19 cellular contexts compared by ENCODE assay signal in genomic region chr3:47143068-47143467, GRCh38. TPM values are rescaled to one million over a fixed set of nuclear protein-coding genes. Genes with fewer than 3 reads are reported as not detected.
DNase-seq lines count a peak whose midpoint lies in the region; ATAC-seq and TF ChIP-seq lines count a peak whose summit lies in the region.
"Had no signal": no experiment of that assay in that cellular context is flagged by ENCODE, and none has a peak within 500 bp of the region (broad histone marks: within the 10 kb centered on the region; RNA-seq: fewer than 3 reads in every experiment).

No MANE protein-coding gene starts in this region.

- CTCF ChIA-PET in CD4-positive, alpha-beta T cell (lab: Charles Lee), result interaction anchor here (1.5 kb wide), 1 partner anchor 13 kb away, joined by 3 read pairs; no protein-coding TSS in a partner anchor
- CTCF ChIA-PET in naive thymus-derived CD4-positive, alpha-beta T cell (lab: Charles Lee), result no interaction called here
- CTCF ChIA-PET in activated CD8-positive, alpha-beta T cell treated with anti-CD3 and anti-CD28 coated beads, Interleukin-2, amount 10 ng/mL, durations not matched to agents 7 days and 5 days (lab: Charles Lee), result interaction anchor here (1.0 to 1.1 kb wide), 2 partner anchors 9 to 88 kb away, joined by 3 read pairs; no protein-coding TSS in a partner anchor

- peak overlapping the region; percentile 44 for H3K27ac Mint-ChIP-seq in CD4-positive, alpha-beta T cell
- peak overlapping the region; percentile 12 for H3K27ac Mint-ChIP-seq in activated T-helper 1 cell treated with anti-CD3 and anti-CD28 coated beads, Interleukin-12 subunit alpha, Interleukin-12 subunit beta, Interleukin-2, Interleukin-4 antibody, amounts not matched to agents 30 ng/mL and 10 ng/mL and 1 ng/mL, durations not matched to agents 14 hours and 24 hours and 36 hours
- H3K27ac Mint-ChIP-seq in naive thymus-derived CD4-positive, alpha-beta T cell, result peak overlapping the region in 2 of 9 donors; percentile 9 to 38
- no peak overlapping the region for H3K27ac Mint-ChIP-seq in stimulated activated effector memory CD8-positive, alpha-beta T cell treated with anti-CD3 and anti-CD28 coated beads, Interleukin-12 subunit alpha, Interleukin-12 subunit beta, amount 100 ng/mL, for 72 hours
- H3K27ac Mint-ChIP-seq in activated CD8-positive, alpha-beta T cell treated with anti-CD3 and anti-CD28 coated beads, Interleukin-2, amount 10 ng/mL, durations not matched to agents 7 days and 5 days, result no peak overlapping the region
- H3K27ac Mint-ChIP-seq: B cell, GM23338 had no signal

- POLR2A ChIA-PET in CD4-positive, alpha-beta T cell (lab: Charles Lee), result interaction anchor here (3.7 kb wide), 1 partner anchor 21 kb away, joined by 23 read pairs; the partner anchor contains the start of gene SETD2
- POLR2A ChIA-PET in naive thymus-derived CD4-positive, alpha-beta T cell (lab: Charles Lee), result interaction anchor here (1.1 kb wide), 1 partner anchor 22 kb away, joined by 3 read pairs; no protein-coding TSS in a partner anchor
- POLR2A ChIA-PET in activated CD8-positive, alpha-beta T cell treated with anti-CD3 and anti-CD28 coated beads, Interleukin-2, amount 10 ng/mL, durations not matched to agents 7 days and 5 days (lab: Charles Lee), result no interaction called here

- peaks cover 14% of the 10 kb centered on the region for H3F3A ChIP-seq in DOHH2 (ENCODE audit: control insufficient read depth, insufficient read depth)

- H3K27me3 ChIP-seq in CD4-positive, alpha-beta T cell (ENCODE audit: control insufficient read depth, insufficient read depth, low read length), result no peaks in the 10 kb centered on the region
- no peaks in the 10 kb centered on the region for H3K27me3 ChIP-seq in DOHH2 (ENCODE audit: control insufficient read depth, low read length)
- no peaks in the 10 kb centered on the region for H3K27me3 ChIP-seq in naive thymus-derived CD4-positive, alpha-beta T cell (ENCODE audit: control insufficient read depth in 2 of 2, insufficient read depth in 2 of 2, low read length in 2 of 2)
- H3K27me3 ChIP-seq: BLaER1 had no signal

- H3K4me1 ChIP-seq in DOHH2 (ENCODE audit: control insufficient read depth, low read length), result peaks cover 52% of the 10 kb centered on the region
- H3K4me1 ChIP-seq in naive thymus-derived CD4-positive, alpha-beta T cell (ENCODE audit: control insufficient read depth in 2 of 2, insufficient read depth in 2 of 2, low read length in 2 of 2), result peaks cover 14 to 35% of the 10 kb centered on the region in 2 donors

- H3K36me3 Mint-ChIP-seq in CD4-positive, alpha-beta T cell (ENCODE audit: low read depth), result peaks cover 7% of the 10 kb centered on the region
- H3K36me3 Mint-ChIP-seq in activated T-helper 1 cell treated with anti-CD3 and anti-CD28 coated beads, Interleukin-12 subunit alpha, Interleukin-12 subunit beta, Interleukin-2, Interleukin-4 antibody, amounts not matched to agents 30 ng/mL and 10 ng/mL and 1 ng/mL, durations not matched to agents 14 hours and 24 hours and 36 hours (ENCODE audit: low read depth), result peaks cover 8% of the 10 kb centered on the region
- H3K36me3 Mint-ChIP-seq in naive thymus-derived CD4-positive, alpha-beta T cell, result peaks cover 0 to 6% (median 4%) of the 10 kb centered on the region in 5 donors
- H3K36me3 Mint-ChIP-seq in stimulated activated effector memory CD8-positive, alpha-beta T cell treated with anti-CD3 and anti-CD28 coated beads, Interleukin-12 subunit alpha, Interleukin-12 subunit beta, amount 100 ng/mL, for 72 hours, result peaks cover 7% of the 10 kb centered on the region
- H3K36me3 Mint-ChIP-seq in activated CD8-positive, alpha-beta T cell treated with anti-CD3 and anti-CD28 coated beads, Interleukin-2, amount 10 ng/mL, durations not matched to agents 7 days and 5 days (ENCODE audit: low read depth), result peaks cover 5% of the 10 kb centered on the region

- peaks cover 3% of the 10 kb centered on the region; the same call in 1 of the 2 replicates for H3K36me3 ChIP-seq in DOHH2 (ENCODE audit: control insufficient read depth, low read length)
- no peaks in the 10 kb centered on the region for H3K36me3 ChIP-seq in naive thymus-derived CD4-positive, alpha-beta T cell (ENCODE audit: control insufficient read depth in 2 of 3, insufficient read depth in 3 of 3, low read length in 3 of 3)

- intact Hi-C loops in CD4-positive, alpha-beta T cell (cut with DNase I, micrococcal nuclease), result no loop called here
- intact Hi-C loops in activated T-helper 1 cell treated with anti-CD3 and anti-CD28 coated beads, Interleukin-12 subunit alpha, Interleukin-12 subunit beta, Interleukin-2, Interleukin-4 antibody, amounts not matched to agents 30 ng/mL and 10 ng/mL and 1 ng/mL, durations not matched to agents 14 hours and 24 hours and 36 hours (cut with micrococcal nuclease), result no loop called here
- intact Hi-C loops in naive thymus-derived CD4-positive, alpha-beta T cell (cut with micrococcal nuclease), result no loop called here

- H3K27ac ChIP-seq in CD4-positive, alpha-beta T cell (ENCODE audit: low read depth, low read length), result no peak overlapping the region
- no peak overlapping the region for H3K27ac ChIP-seq in DOHH2 (ENCODE audit: low read depth, low read length)
- no peak overlapping the region for H3K27ac ChIP-seq in naive thymus-derived CD4-positive, alpha-beta T cell (ENCODE audit: low read depth, low read length)
- H3K27ac ChIP-seq: BLaER1, C4-2B had no signal

- H3K27me3 Mint-ChIP-seq in CD4-positive, alpha-beta T cell, result no peaks in the 10 kb centered on the region
- no peaks in the 10 kb centered on the region for H3K27me3 Mint-ChIP-seq in activated T-helper 1 cell treated with anti-CD3 and anti-CD28 coated beads, Interleukin-12 subunit alpha, Interleukin-12 subunit beta, Interleukin-2, Interleukin-4 antibody, amounts not matched to agents 30 ng/mL and 10 ng/mL and 1 ng/mL, durations not matched to agents 14 hours and 24 hours and 36 hours (ENCODE audit: insufficient read depth)
- no peaks in the 10 kb centered on the region for H3K27me3 Mint-ChIP-seq in naive thymus-derived CD4-positive, alpha-beta T cell
- H3K27me3 Mint-ChIP-seq in activated CD8-positive, alpha-beta T cell treated with anti-CD3 and anti-CD28 coated beads, Interleukin-2, amount 10 ng/mL, durations not matched to agents 7 days and 5 days (ENCODE audit: low read depth), result no peaks in the 10 kb centered on the region
- H3K27me3 Mint-ChIP-seq: B cell; CD4-positive, CD25-positive, alpha-beta regulatory T cell had no signal

- no peak overlapping the region for H3K4me3 ChIP-seq in DOHH2 (ENCODE audit: low read length)
- H3K4me3 ChIP-seq in naive thymus-derived CD4-positive, alpha-beta T cell (ENCODE audit: low read length), result no peak overlapping the region
- H3K4me3 ChIP-seq: BLaER1, GM23338 had no signal

- no peaks in the 10 kb centered on the region for H3K9me3 Mint-ChIP-seq in CD4-positive, alpha-beta T cell
- H3K9me3 Mint-ChIP-seq in activated T-helper 1 cell treated with anti-CD3 and anti-CD28 coated beads, Interleukin-12 subunit alpha, Interleukin-12 subunit beta, Interleukin-2, Interleukin-4 antibody, amounts not matched to agents 30 ng/mL and 10 ng/mL and 1 ng/mL, durations not matched to agents 14 hours and 24 hours and 36 hours, result no peaks in the 10 kb centered on the region
- peaks cover 0 to 3% (median 0%) of the 10 kb centered on the region in 11 donors for H3K9me3 Mint-ChIP-seq in naive thymus-derived CD4-positive, alpha-beta T cell
- no peaks in the 10 kb centered on the region for H3K9me3 Mint-ChIP-seq in stimulated activated effector memory CD8-positive, alpha-beta T cell treated with anti-CD3 and anti-CD28 coated beads, Interleukin-12 subunit alpha, Interleukin-12 subunit beta, amount 100 ng/mL, for 72 hours
- no peaks in the 10 kb centered on the region for H3K9me3 Mint-ChIP-seq in activated CD8-positive, alpha-beta T cell treated with anti-CD3 and anti-CD28 coated beads, Interleukin-2, amount 10 ng/mL, durations not matched to agents 7 days and 5 days (ENCODE audit: insufficient read depth)
- H3K9me3 Mint-ChIP-seq: CD4-positive, CD25-positive, alpha-beta regulatory T cell; CD8-positive, alpha-beta memory T cell; GM23338; H9 had no signal

- no peak for TF ChIP-seq CTCF in CD4-positive, alpha-beta T cell (IDR thresholded peaks at IDR 0.05)
- no peak for TF ChIP-seq CTCF in DOHH2 (IDR thresholded peaks at IDR 0.05; ENCODE audit: low read depth, low read length, poor library complexity, severe bottlenecking)

- peaks cover 63% of the 10 kb centered on the region for H3K4me1 Mint-ChIP-seq in CD4-positive, alpha-beta T cell (ENCODE audit: low read depth)
- H3K4me1 Mint-ChIP-seq in activated T-helper 1 cell treated with anti-CD3 and anti-CD28 coated beads, Interleukin-12 subunit alpha, Interleukin-12 subunit beta, Interleukin-2, Interleukin-4 antibody, amounts not matched to agents 30 ng/mL and 10 ng/mL and 1 ng/mL, durations not matched to agents 14 hours and 24 hours and 36 hours (ENCODE audit: low read depth), result peaks cover 22% of the 10 kb centered on the region
- H3K4me1 Mint-ChIP-seq in naive thymus-derived CD4-positive, alpha-beta T cell, result peaks cover 20 to 80% (median 71%) of the 10 kb centered on the region in 7 donors
- H3K4me1 Mint-ChIP-seq in stimulated activated effector memory CD8-positive, alpha-beta T cell treated with anti-CD3 and anti-CD28 coated beads, Interleukin-12 subunit alpha, Interleukin-12 subunit beta, amount 100 ng/mL, for 72 hours, result peaks cover 17% of the 10 kb centered on the region
- H3K4me1 Mint-ChIP-seq in activated CD8-positive, alpha-beta T cell treated with anti-CD3 and anti-CD28 coated beads, Interleukin-2, amount 10 ng/mL, durations not matched to agents 7 days and 5 days (ENCODE audit: low read depth), result peaks cover 24% of the 10 kb centered on the region

- peaks cover 21% of the 10 kb centered on the region for H4K20me1 ChIP-seq in DOHH2 (ENCODE audit: control insufficient read depth, insufficient read depth, low read depth, low read length)

- H3K79me2 ChIP-seq in DOHH2 (ENCODE audit: control insufficient read depth, low read length), result peaks cover 100% of the 10 kb centered on the region

- H3K4me3 Mint-ChIP-seq in CD4-positive, alpha-beta T cell, result no peak overlapping the region
- H3K4me3 Mint-ChIP-seq in activated T-helper 1 cell treated with anti-CD3 and anti-CD28 coated beads, Interleukin-12 subunit alpha, Interleukin-12 subunit beta, Interleukin-2, Interleukin-4 antibody, amounts not matched to agents 30 ng/mL and 10 ng/mL and 1 ng/mL, durations not matched to agents 14 hours and 24 hours and 36 hours, result no peak overlapping the region
- H3K4me3 Mint-ChIP-seq in naive thymus-derived CD4-positive, alpha-beta T cell, result peak overlapping the region in 6 of 10 donors; percentile 13 to 50 (median 28)
- H3K4me3 Mint-ChIP-seq in stimulated activated effector memory CD8-positive, alpha-beta T cell treated with anti-CD3 and anti-CD28 coated beads, Interleukin-12 subunit alpha, Interleukin-12 subunit beta, amount 100 ng/mL, for 72 hours, result no peak overlapping the region
- H3K4me3 Mint-ChIP-seq in activated CD8-positive, alpha-beta T cell treated with anti-CD3 and anti-CD28 coated beads, Interleukin-2, amount 10 ng/mL, durations not matched to agents 7 days and 5 days, result no peak overlapping the region
- H3K4me3 Mint-ChIP-seq: B cell, GM23338, H9 had no signal

- H3K9me2 ChIP-seq in DOHH2 (replicated peaks; ENCODE audit: control insufficient read depth, low read length), result no peaks in the 10 kb centered on the region

- no peak for ATAC-seq in CD4-positive, alpha-beta T cell (ENCODE audit: poor library complexity)
- ATAC-seq in naive thymus-derived CD4-positive, alpha-beta T cell, result no peak
- ATAC-seq in stimulated activated effector memory CD8-positive, alpha-beta T cell treated with anti-CD3 and anti-CD28 coated beads, Interleukin-12 subunit alpha, Interleukin-12 subunit beta, amount 100 ng/mL, for 72 hours, result no peak
- no peak for ATAC-seq in GM19452 (IDR thresholded peaks at IDR 0.05; ENCODE audit: unreplicated experiment)
- no peak for ATAC-seq in activated CD8-positive, alpha-beta T cell treated with anti-CD3 and anti-CD28 coated beads, Interleukin-2, amount 10 ng/mL, durations not matched to agents 7 days and 5 days
- ATAC-seq: GM23338, HCT116 had no signal

- no peak for DNase-seq in CD4-positive, alpha-beta T cell
- no peak for DNase-seq in activated T-helper 1 cell treated with anti-CD3 and anti-CD28 coated beads, Interleukin-12 subunit alpha, Interleukin-12 subunit beta, Interleukin-2, Interleukin-4 antibody, amounts not matched to agents 30 ng/mL and 10 ng/mL and 1 ng/mL, durations not matched to agents 14 hours and 24 hours and 36 hours (ENCODE audit: low spot score)
- DNase-seq in naive thymus-derived CD4-positive, alpha-beta T cell, result no peak
- DNase-seq in stimulated activated effector memory CD8-positive, alpha-beta T cell treated with anti-CD3 and anti-CD28 coated beads, Interleukin-12 subunit alpha, Interleukin-12 subunit beta, amount 100 ng/mL, for 72 hours (ENCODE audit: low spot score in 2 of 2), result no peak
- no peak for DNase-seq in activated CD8-positive, alpha-beta T cell treated with anti-CD3 and anti-CD28 coated beads, Interleukin-2, amount 10 ng/mL, durations not matched to agents 7 days and 5 days
- no peak for DNase-seq in NCI-H524 (lab: John Stamatoyannopoulos, UW)
- DNase-seq: CD4-positive, CD25-positive, alpha-beta regulatory T cell; CD8-positive, alpha-beta memory T cell; DMS 273 treated with DMSO at 0.1 percent for 48 hours; DMS79; GF-D8; H9 had no signal

- H3K4me2 ChIP-seq in DOHH2 (ENCODE audit: low read length), result peak overlapping the region; percentile 79
- H3K4me2 ChIP-seq: BLaER1, GM23338 had no signal

- H3K9me3 ChIP-seq in CD4-positive, alpha-beta T cell (ENCODE audit: control insufficient read depth, low read length), result no peaks in the 10 kb centered on the region
- H3K9me3 ChIP-seq in DOHH2 (ENCODE audit: control insufficient read depth, insufficient read depth, low read length), result no peaks in the 10 kb centered on the region
- no peaks in the 10 kb centered on the region for H3K9me3 ChIP-seq in naive thymus-derived CD4-positive, alpha-beta T cell (ENCODE audit: control insufficient read depth in 2 of 3, low read length in 3 of 3)

RNA-seq across cellular contexts. Expression of gene SETD2, which starts 20.8 kb away (rescaled TPM):
- 10 to 100 TPM; 87.3 to 87.4 TPM for total RNA-seq in CD4-positive, alpha-beta T cell
- total RNA-seq in activated T-helper 1 cell treated with anti-CD3 and anti-CD28 coated beads, Interleukin-12 subunit alpha, Interleukin-12 subunit beta, Interleukin-2, Interleukin-4 antibody, amounts not matched to agents 30 ng/mL and 10 ng/mL and 1 ng/mL, durations not matched to agents 14 hours and 24 hours and 36 hours, result 41.2 and 45.7 TPM in 2 replicates
- 10 to 100 TPM; 49.2 to 77.3 (median 71.1) TPM for total RNA-seq in naive thymus-derived CD4-positive, alpha-beta T cell
- polyA plus RNA-seq in naive thymus-derived CD4-positive, alpha-beta T cell, result 10 to 100 TPM; 11.0 to 25.9 TPM
- 10 to 100 TPM; 43.1 to 48.1 TPM for total RNA-seq in activated CD8-positive, alpha-beta T cell treated with anti-CD3 and anti-CD28 coated beads, Interleukin-2, amount 10 ng/mL, durations not matched to agents 7 days and 5 days

Comparison
In these comparisons a context has a peak if more than half of its experiments do, and no peak if none do; other contexts are left out.
1. H3K27ac Mint-ChIP-seq: peak in CD4-positive, alpha-beta T cell (single experiment) and activated T-helper 1 cell treated with anti-CD3 and anti-CD28 coated beads, Interleukin-12 subunit alpha, Interleukin-12 subunit beta, Interleukin-2, Interleukin-4 antibody, amounts not matched to agents 30 ng/mL and 10 ng/mL and 1 ng/mL, durations not matched to agents 14 hours and 24 hours and 36 hours (single experiment); none in stimulated activated effector memory CD8-positive, alpha-beta T cell treated with anti-CD3 and anti-CD28 coated beads, Interleukin-12 subunit alpha, Interleukin-12 subunit beta, amount 100 ng/mL, for 72 hours (single experiment) and activated CD8-positive, alpha-beta T cell treated with anti-CD3 and anti-CD28 coated beads, Interleukin-2, amount 10 ng/mL, durations not matched to agents 7 days and 5 days (single experiment).
2. H3K4me3 Mint-ChIP-seq: peak in naive thymus-derived CD4-positive, alpha-beta T cell (6 of 10); none in CD4-positive, alpha-beta T cell (single experiment), activated T-helper 1 cell treated with anti-CD3 and anti-CD28 coated beads, Interleukin-12 subunit alpha, Interleukin-12 subunit beta, Interleukin-2, Interleukin-4 antibody, amounts not matched to agents 30 ng/mL and 10 ng/mL and 1 ng/mL, durations not matched to agents 14 hours and 24 hours and 36 hours (single experiment), stimulated activated effector memory CD8-positive, alpha-beta T cell treated with anti-CD3 and anti-CD28 coated beads, Interleukin-12 subunit alpha, Interleukin-12 subunit beta, amount 100 ng/mL, for 72 hours (single experiment) and activated CD8-positive, alpha-beta T cell treated with anti-CD3 and anti-CD28 coated beads, Interleukin-2, amount 10 ng/mL, durations not matched to agents 7 days and 5 days (single experiment).